Comparison of ENCODE assay signal across 8 cellular contexts in the genomic region with DNA sequence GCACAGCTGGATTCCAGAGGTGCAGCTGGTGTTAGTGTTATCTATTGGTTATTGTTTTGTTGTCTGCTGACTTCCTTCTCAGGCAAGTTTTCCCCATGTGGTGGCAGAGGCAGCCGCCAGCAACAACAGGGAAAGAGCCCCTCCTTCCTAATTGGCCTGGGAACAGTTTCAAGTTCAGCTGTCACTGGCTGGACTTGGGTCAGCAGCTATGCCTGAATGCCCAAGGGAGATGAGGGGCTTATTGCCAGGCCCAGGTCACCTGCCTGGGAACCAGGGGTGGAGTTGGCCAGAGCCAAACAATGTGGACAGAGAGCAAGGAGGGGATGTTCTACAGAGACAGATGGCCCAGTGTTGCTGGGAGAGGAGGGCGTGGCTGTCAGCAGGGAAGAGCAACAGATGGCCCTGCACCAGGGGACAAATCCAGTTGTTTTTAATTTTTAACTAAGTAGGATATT. TPM values are rescaled to one million over a fixed set of nuclear protein-coding genes. Genes with fewer than 3 reads are reported as not detected.
DNase-seq lines count a peak whose midpoint lies in the region; ATAC-seq and TF ChIP-seq lines count a peak whose summit lies in the region.

No MANE protein-coding gene starts in this region.

- no peak for TF ChIP-seq CTCF in chondrocyte (IDR thresholded peaks at IDR 0.05)

- ATAC-seq in memory B cell (ENCODE audit: low read depth) (no peak), HG02763 (IDR thresholded peaks at IDR 0.05; ENCODE audit: unreplicated experiment) (no peak)

- H3K27ac Mint-ChIP-seq in chondrocyte (ENCODE audit: unreplicated experiment) (peak overlapping the region; percentile 83), memory B cell (peak overlapping the region; percentile 40)

- H3K27me3 Mint-ChIP-seq in chondrocyte (ENCODE audit: low read depth) (no peaks in the 10 kb centered on the region), memory B cell (no peaks in the 10 kb centered on the region)

- H3K4me1 Mint-ChIP-seq in chondrocyte (ENCODE audit: low read depth): peaks cover 25% of the 10 kb centered on the region
- peaks cover 8% of the 10 kb centered on the region for H3K4me1 Mint-ChIP-seq in memory B cell

- H3K4me3 Mint-ChIP-seq in chondrocyte (ENCODE audit: unreplicated experiment): no peak overlapping the region
- no peak overlapping the region for H3K4me3 Mint-ChIP-seq in memory B cell

- H3K9me3 Mint-ChIP-seq in chondrocyte (ENCODE audit: low read depth) (no peaks in the 10 kb centered on the region), memory B cell (no peaks in the 10 kb centered on the region)

- peaks cover 3% of the 10 kb centered on the region for H3K36me3 Mint-ChIP-seq in chondrocyte (ENCODE audit: low read depth)
- peaks cover 10% of the 10 kb centered on the region for H3K36me3 Mint-ChIP-seq in memory B cell

- peak in 12 of 14 donors; percentile 62 to 89 (median 78) for DNase-seq in C1 segment of cervical spinal cord (lab: John Stamatoyannopoulos, UW)
- DNase-seq in NCI-H2196 (lab: John Stamatoyannopoulos, UW; ENCODE audit: unreplicated experiment): peak; percentile 63
- DNase-seq in chondrocyte (ENCODE audit: low spot score): peak; percentile 48
- no peak for DNase-seq in memory B cell (ENCODE audit: low spot score in 2 of 2)
- DNase-seq in ureter (ENCODE audit: low spot score): peak; percentile 66
- no peak for DNase-seq in stimulated activated CD8-positive, alpha-beta memory T cell treated with anti-CD3 and anti-CD28 coated beads, Interleukin-4, amount 100 ng/mL, for 48 hours
- no peak for DNase-seq in DMS114 treated with DMSO at 0.1 percent for 48 hours (lab: John Stamatoyannopoulos, UW; ENCODE audit: unreplicated experiment)

RNA-seq across cellular contexts. Expression of gene TPCN1, which starts 38.3 kb away (rescaled TPM):
- total RNA-seq in chondrocyte (35.9 to 40.0 TPM (median 37.7 TPM) in 3 replicates), ureter (133 TPM)

Comparison
In these comparisons a context has a peak if more than half of its experiments do, and no peak if none do; other contexts are left out.
1. DNase-seq: peak in C1 segment of cervical spinal cord (12 of 14), NCI-H2196 (single experiment), chondrocyte (single experiment) and ureter (single experiment); none in memory B cell (0 of 2), stimulated activated CD8-positive, alpha-beta memory T cell treated with anti-CD3 and anti-CD28 coated beads, Interleukin-4, amount 100 ng/mL, for 48 hours (single experiment) and DMS114 treated with DMSO at 0.1 percent for 48 hours (single experiment).